10 cellular contexts compared by ENCODE assay signal in the genomic region with DNA sequence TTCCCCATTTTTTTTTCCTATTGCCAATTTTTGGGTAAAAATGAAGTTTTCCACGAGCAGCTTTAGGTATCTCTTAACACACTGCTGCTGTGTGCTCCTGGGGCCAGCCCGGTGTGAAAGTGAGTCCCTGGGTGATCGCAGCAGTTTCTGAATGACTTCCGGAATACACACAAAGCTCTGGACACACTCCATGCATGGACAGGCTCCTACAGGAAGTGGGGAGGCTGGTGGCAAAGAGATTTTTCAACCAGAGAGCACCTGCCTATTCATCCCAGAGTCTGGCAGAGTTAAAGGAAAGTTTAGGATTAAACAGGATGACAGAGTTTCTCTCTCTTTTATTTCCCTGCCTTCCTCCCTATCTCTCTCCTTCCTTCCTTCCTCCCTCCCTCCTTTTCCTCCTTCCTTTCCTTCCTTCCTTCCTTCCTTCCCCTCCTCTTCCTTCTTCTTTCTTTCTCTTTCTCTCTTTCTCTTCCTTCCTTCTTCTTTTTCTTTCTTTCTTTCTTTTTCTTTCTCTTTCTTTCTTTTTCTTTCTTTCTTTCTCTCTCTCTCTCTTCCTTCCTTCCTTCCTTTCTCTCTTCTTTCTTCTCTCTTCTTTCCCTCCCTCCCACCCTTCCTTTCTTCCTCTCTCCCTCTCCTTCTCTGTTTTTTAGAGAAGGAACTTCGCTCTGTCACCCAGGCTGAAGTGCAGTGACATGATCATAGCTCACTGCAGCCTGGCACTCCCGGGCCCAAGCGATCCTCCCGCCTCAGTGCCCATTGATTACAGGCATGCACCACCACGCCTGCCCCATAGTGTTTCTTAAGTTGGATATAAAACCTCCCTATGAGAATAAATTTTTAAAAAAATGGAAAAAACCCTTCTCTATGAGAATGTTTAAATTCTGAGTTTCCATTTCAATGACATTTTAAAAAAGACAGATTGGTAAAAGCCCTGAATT. TPM values are rescaled to one million over a fixed set of nuclear protein-coding genes. Genes with fewer than 3 reads are reported as not detected.
DNase-seq lines count a peak whose midpoint lies in the region; ATAC-seq and TF ChIP-seq lines count a peak whose summit lies in the region.
"Had no signal": no experiment of that assay in that cellular context is flagged by ENCODE, and none has a peak within 500 bp of the region (broad histone marks: within the 10 kb centered on the region; RNA-seq: fewer than 3 reads in every experiment).

No MANE protein-coding gene starts in this region.

- POLR2A ChIA-PET in CD4-positive, alpha-beta memory T cell (lab: Charles Lee; ENCODE audit: partially characterized antibody): no interaction called here

- no peak overlapping the region; the same call in 1 of the 2 replicates for H3K4me3 ChIP-seq in BE2C (ENCODE audit: low read depth, low read length)
- H3K4me3 ChIP-seq in CD4-positive, alpha-beta memory T cell (ENCODE audit: low read length in 2 of 2): no peak overlapping the region

- DNase-seq in BE2C: peak; percentile 30
- no peak for DNase-seq in epithelial cell of prostate (ENCODE audit: low read depth, low spot score)
- no peak for DNase-seq in NCI-H1436 (lab: John Stamatoyannopoulos, UW)
- DNase-seq in CD4-positive, alpha-beta memory T cell: no peak
- no peak for DNase-seq in activated naive CD4-positive, alpha-beta T cell treated with anti-CD3 and anti-CD28 coated beads, Interleukin-2, amount 10 ng/mL, durations not matched to agents 7 days and 5 days
- no peak for DNase-seq in activated gamma-delta T cell (lab: John Stamatoyannopoulos, UW)
- DNase-seq: anterior cingulate cortex; CD4-positive, CD25-positive, alpha-beta regulatory T cell had no signal

- H3K36me3 ChIP-seq in BE2C: no peaks in the 10 kb centered on the region
- H3K36me3 ChIP-seq in CD4-positive, alpha-beta memory T cell (ENCODE audit: insufficient read depth, low read length): no peaks in the 10 kb centered on the region

- H3K27me3 ChIP-seq in BE2C: no peaks in the 10 kb centered on the region
- no peaks in the 10 kb centered on the region for H3K27me3 ChIP-seq in CD4-positive, alpha-beta memory T cell (ENCODE audit: insufficient read depth, low read length)

- H3K9me3 Mint-ChIP-seq in CD4-positive, alpha-beta memory T cell: peaks cover 0 to 2% (median 0%) of the 10 kb centered on the region in 8 donors
- H3K9me3 Mint-ChIP-seq in activated naive CD4-positive, alpha-beta T cell treated with anti-CD3 and anti-CD28 coated beads, Interleukin-2, amount 10 ng/mL, durations not matched to agents 7 days and 5 days: no peaks in the 10 kb centered on the region

- peaks cover 0 to 1% (median 0%) of the 10 kb centered on the region in 4 donors for H3K4me1 Mint-ChIP-seq in CD4-positive, alpha-beta memory T cell
- no peaks in the 10 kb centered on the region for H3K4me1 Mint-ChIP-seq in activated naive CD4-positive, alpha-beta T cell treated with anti-CD3 and anti-CD28 coated beads, Interleukin-2, amount 10 ng/mL, durations not matched to agents 7 days and 5 days
- H3K4me1 Mint-ChIP-seq: CD4-positive, CD25-positive, alpha-beta regulatory T cell had no signal

- no peaks in the 10 kb centered on the region for H3K9me3 ChIP-seq in BE2C
- H3K9me3 ChIP-seq in CD4-positive, alpha-beta memory T cell (ENCODE audit: control insufficient read depth in 1 of 2, low read length in 2 of 2): no peaks in the 10 kb centered on the region

- TF ChIP-seq CTCF in BE2C (IDR thresholded peaks at IDR 0.05; ENCODE audit: low read depth, low read length): no peak

- CTCF ChIA-PET in CD4-positive, alpha-beta memory T cell (lab: Charles Lee; ENCODE audit: partially characterized antibody): no interaction called here
- CTCF ChIA-PET in activated naive CD4-positive, alpha-beta T cell treated with anti-CD3 and anti-CD28 coated beads, Interleukin-2, amount 10 ng/mL, durations not matched to agents 7 days and 5 days (lab: Charles Lee): no interaction called here

- H3K27ac ChIP-seq in epithelial cell of prostate: peak overlapping the region; percentile 78
- H3K27ac ChIP-seq in CD4-positive, alpha-beta memory T cell (ENCODE audit: low read depth, low read length): no peak overlapping the region

- intact Hi-C loops in CD4-positive, alpha-beta memory T cell (cut with micrococcal nuclease): no loop called here

- H3K27me3 Mint-ChIP-seq in CD4-positive, alpha-beta memory T cell: peaks cover 0 to 3% of the 10 kb centered on the region in 2 donors
- H3K27me3 Mint-ChIP-seq in activated naive CD4-positive, alpha-beta T cell treated with anti-CD3 and anti-CD28 coated beads, Interleukin-2, amount 10 ng/mL, durations not matched to agents 7 days and 5 days: peaks cover 10% of the 10 kb centered on the region

- H3K4me3 Mint-ChIP-seq in CD4-positive, alpha-beta memory T cell: no peak overlapping the region
- no peak overlapping the region for H3K4me3 Mint-ChIP-seq in activated naive CD4-positive, alpha-beta T cell treated with anti-CD3 and anti-CD28 coated beads, Interleukin-2, amount 10 ng/mL, durations not matched to agents 7 days and 5 days
- H3K4me3 Mint-ChIP-seq: CD4-positive, CD25-positive, alpha-beta regulatory T cell had no signal

- H3K36me3 Mint-ChIP-seq in CD4-positive, alpha-beta memory T cell: no peaks in the 10 kb centered on the region
- H3K36me3 Mint-ChIP-seq in activated naive CD4-positive, alpha-beta T cell treated with anti-CD3 and anti-CD28 coated beads, Interleukin-2, amount 10 ng/mL, durations not matched to agents 7 days and 5 days: no peaks in the 10 kb centered on the region
- H3K36me3 Mint-ChIP-seq: CD4-positive, CD25-positive, alpha-beta regulatory T cell had no signal

- ATAC-seq in GM19452 (IDR thresholded peaks at IDR 0.05; ENCODE audit: unreplicated experiment) (peak; percentile 68), HG03565 (IDR thresholded peaks at IDR 0.05; ENCODE audit: unreplicated experiment) (peak; percentile 52)

- H3K4me1 ChIP-seq in BE2C: no peaks in the 10 kb centered on the region
- no peaks in the 10 kb centered on the region for H3K4me1 ChIP-seq in CD4-positive, alpha-beta memory T cell (ENCODE audit: insufficient read depth, low read length)

- peak overlapping the region in 1 of 7 donors; percentile 68 for H3K27ac Mint-ChIP-seq in CD4-positive, alpha-beta memory T cell
- no peak overlapping the region for H3K27ac Mint-ChIP-seq in activated naive CD4-positive, alpha-beta T cell treated with anti-CD3 and anti-CD28 coated beads, Interleukin-2, amount 10 ng/mL, durations not matched to agents 7 days and 5 days
- H3K27ac Mint-ChIP-seq: CD4-positive, CD25-positive, alpha-beta regulatory T cell had no signal

RNA-seq across cellular contexts. Expression of a gene that starts 38.7 kb away (rescaled TPM):
- 22.3 TPM for polyA plus RNA-seq in BE2C (2012; ENCODE audit: insufficient read depth, insufficient read length, low read depth)
- 1 to 10 TPM; 6.3 TPM for total RNA-seq in CD4-positive, alpha-beta memory T cell
- polyA plus RNA-seq in CD4-positive, alpha-beta memory T cell: 1 to 10 TPM; 2.2 to 5.8 TPM
